In the genomic region with DNA sequence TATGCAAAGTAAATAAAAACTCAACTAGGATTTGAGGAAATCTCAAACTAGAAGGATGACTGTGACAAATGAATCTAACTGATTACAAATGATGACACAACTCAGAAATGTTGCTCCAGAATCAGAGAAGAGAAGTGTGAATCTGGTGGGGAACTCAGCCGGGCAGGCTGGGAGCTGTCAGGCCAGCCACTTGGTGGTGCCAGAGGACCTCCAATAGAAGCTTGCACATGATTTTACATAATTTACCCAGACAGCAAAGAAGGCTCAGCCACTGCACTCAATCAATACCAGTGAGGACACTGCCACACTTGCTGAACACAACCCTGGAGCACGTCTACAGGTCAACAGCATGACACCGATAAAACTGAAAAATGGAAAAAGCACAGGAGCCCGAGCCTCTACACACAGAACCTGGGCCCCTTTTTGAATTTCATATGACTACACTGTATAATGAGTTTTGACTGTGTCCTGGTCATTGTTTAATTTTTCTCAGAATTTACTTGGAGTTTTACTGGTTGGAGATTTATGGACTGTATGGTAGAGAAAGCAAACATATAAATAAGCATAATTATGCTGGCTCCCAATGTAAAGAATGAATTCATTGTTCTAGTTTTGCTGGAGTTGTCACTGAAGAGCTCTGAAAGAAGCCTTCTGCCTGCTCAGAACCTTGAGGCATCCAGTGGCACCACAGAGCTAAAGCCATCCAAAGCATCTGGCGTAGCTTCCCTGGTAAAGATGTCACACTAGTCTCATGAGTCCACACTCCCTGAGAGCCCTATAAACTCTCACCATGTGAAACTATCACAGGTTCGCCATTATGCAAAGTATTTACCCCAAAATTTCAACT, we compare ENCODE assay signal across 7 cellular contexts.
A peak's percentile ranks its signal among the peaks of the same experiment; 100 is the strongest.
DNase-seq lines count a peak whose midpoint lies in the region; ATAC-seq and TF ChIP-seq lines count a peak whose summit lies in the region.

No MANE protein-coding gene starts in this region.

- DNase-seq in GM12864 (ENCODE audit: low read depth), result peak; percentile 15
- peak; percentile 26 for DNase-seq in NCI-H128 (lab: John Stamatoyannopoulos, UW; ENCODE audit: unreplicated experiment)
- DNase-seq in T-helper 9 cell, result peak; percentile 33
- DNase-seq in cerebellum (ENCODE audit: low spot score), result peak; percentile 59
- peak; percentile 79 for DNase-seq in left kidney (ENCODE audit: low read depth, low spot score)
- DNase-seq in stimulated activated CD4-positive, alpha-beta T cell treated with anti-CD3 and anti-CD28 coated beads, Interleukin-4, amount 100 ng/mL, for 24 hours, result peak; percentile 28

- ATAC-seq in HG02571 (IDR thresholded peaks at IDR 0.05; ENCODE audit: unreplicated experiment), result peak; percentile 70

- no peak overlapping the region for H3K4me3 ChIP-seq in GM12864 (ENCODE audit: low read depth, low read length)

- peak; percentile 79 for TF ChIP-seq CTCF in GM12864 (IDR thresholded peaks at IDR 0.05; ENCODE audit: low read depth, low read length, missing control alignments)

Comparison
In these comparisons a context has a peak if more than half of its experiments do, and no peak if none do; other contexts are left out.
1. DNase-seq: peak in every context shown above with its lines; median percentile 79 in left kidney; 59 in cerebellum; 33 in T-helper 9 cell; 28 in stimulated activated CD4-positive, alpha-beta T cell treated with anti-CD3 and anti-CD28 coated beads, Interleukin-4, amount 100 ng/mL, for 24 hours; 26 in NCI-H128; 15 in GM12864.